27 cellular contexts compared by ENCODE assay signal in the genomic region with DNA sequence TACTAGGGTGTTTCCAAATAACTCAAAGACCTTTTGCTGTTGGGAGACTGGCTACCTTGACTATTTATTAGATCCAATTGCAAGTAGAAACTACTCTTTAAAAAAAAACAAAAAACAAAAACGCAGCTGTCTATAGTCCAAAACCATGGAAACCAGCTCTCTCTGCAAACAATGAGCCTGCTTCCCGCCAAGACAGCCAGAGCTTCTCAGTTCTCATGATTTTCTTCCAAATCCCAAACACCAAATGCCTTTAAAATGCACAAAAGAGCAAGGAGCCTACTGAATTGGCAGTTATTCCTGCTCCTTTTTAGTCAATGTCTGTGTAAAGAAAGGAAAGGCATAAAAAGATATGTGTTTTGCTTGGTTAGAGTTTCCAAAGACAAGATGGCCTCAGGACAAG.
A peak's percentile ranks its signal among the peaks of the same experiment; 100 is the strongest.
DNase-seq lines count a peak whose midpoint lies in the region; ATAC-seq, FAIRE-seq and TF ChIP-seq lines count a peak whose summit lies in the region.
"Had no signal": no experiment of that assay in that cellular context is flagged by ENCODE, and none has a peak within 500 bp of the region (broad histone marks: within the 10 kb centered on the region; RNA-seq: fewer than 3 reads in every experiment).

No MANE protein-coding gene starts in this region.

- no TSS peak for BruUV-seq in K562 (replicated peaks; lab: Mats Ljungman, UMichigan)
- no TSS peak for BruUV-seq in PC-3 (replicated peaks; lab: Mats Ljungman, UMichigan)

- in situ Hi-C loops in K562 (cut with MboI) = no loop called here

- 38% methylated on average over 2 of the region's 2 CpGs for WGBS in K562 (ENCODE audit: insufficient coverage, low coverage, missing lambda C conversion rate)

- H3K9me3 ChIP-seq in DND-41 (ENCODE audit: insufficient read depth, low read length, severe bottlenecking) = no peaks in the 10 kb centered on the region
- H3K9me3 ChIP-seq in K562 (replicated peaks; ENCODE audit: control insufficient read depth, insufficient read depth, low read depth, low read length) = 0 out of 2 replicates have a peak, but pooled peaks cover 1% of the 10 kb centered on the region
- H3K9me3 ChIP-seq in left ventricle myocardium inferior (replicated peaks) = peaks cover 2% of the 10 kb centered on the region
- peaks cover 3% of the 10 kb centered on the region for H3K9me3 ChIP-seq in neuron (ENCODE audit: low read length)
- H3K9me3 ChIP-seq in PC-3 (ENCODE audit: low read length) = no peaks in the 10 kb centered on the region
- H3K9me3 ChIP-seq in left lung = no peaks in the 10 kb centered on the region
- H3K9me3 ChIP-seq: A549, BE2C, stomach, tibial nerve had no signal

- H3K27me3 ChIP-seq in DND-41 (ENCODE audit: insufficient read depth, low read length, poor library complexity) (no peaks in the 10 kb centered on the region), K562 (ENCODE audit: control insufficient read depth in 2 of 2, insufficient read depth in 2 of 2, low read length in 2 of 2) (no peaks in the 10 kb centered on the region), left ventricle myocardium inferior (ENCODE audit: low read depth) (no peaks in the 10 kb centered on the region), neuron (ENCODE audit: insufficient read depth, low read length) (no peaks in the 10 kb centered on the region), PC-3 (ENCODE audit: low read length) (no peaks in the 10 kb centered on the region), left lung (no peaks in the 10 kb centered on the region)
- H3K27me3 ChIP-seq: BE2C, stomach, tibial nerve had no signal

- no peaks in the 10 kb centered on the region for H3K9me2 ChIP-seq in PC-3 (replicated peaks; ENCODE audit: low read length)

- no peak for FAIRE-seq in K562 (lab: Jason Lieb, UNC)
- FAIRE-seq: A549, astrocyte had no signal

- H3K27ac ChIP-seq in DND-41 (ENCODE audit: low read length) (no peak overlapping the region), K562 (ENCODE audit: extremely low read depth, low read depth, low read length) (no peak overlapping the region), left ventricle myocardium inferior (replicated peaks) (peak overlapping the region; percentile 47), PC-3 (ENCODE audit: low read length) (no peak overlapping the region), left lung (no peak overlapping the region)
- H3K27ac ChIP-seq: A549, stomach had no signal

- H3K4me2 ChIP-seq in DND-41 (ENCODE audit: insufficient read depth, low read length) (no peak overlapping the region), K562 (ENCODE audit: insufficient read depth, low read length) (no peak overlapping the region), PC-3 (ENCODE audit: low read length) (no peak overlapping the region)
- H3K4me2 ChIP-seq: A549, smooth muscle cell had no signal

- ATAC-seq in DND-41 (ENCODE audit: insufficient read depth, low read depth) (no peak), K562 (no peak), PC-3 (no peak), left lung (no peak)
- ATAC-seq: A549; activated CD4-positive, alpha-beta T cell treated with anti-CD3 and anti-CD28 coated beads for 36 hours had no signal

- H3K36me3 ChIP-seq in DND-41 (ENCODE audit: insufficient read depth, low read length) (no peaks in the 10 kb centered on the region), K562 (ENCODE audit: control insufficient read depth, insufficient read depth, low read length) (no peaks in the 10 kb centered on the region), left ventricle myocardium inferior (no peaks in the 10 kb centered on the region), neuron (ENCODE audit: insufficient read depth, low read length) (no peaks in the 10 kb centered on the region), PC-3 (ENCODE audit: low read depth, low read length) (no peaks in the 10 kb centered on the region), left lung (no peaks in the 10 kb centered on the region)
- H3K36me3 ChIP-seq: BE2C, stomach, tibial nerve had no signal

- H3K79me2 ChIP-seq in DND-41 (ENCODE audit: insufficient read depth, low read length) (no peaks in the 10 kb centered on the region), K562 (ENCODE audit: control insufficient read depth, insufficient read depth, low read length) (no peaks in the 10 kb centered on the region), PC-3 (ENCODE audit: low read length) (no peaks in the 10 kb centered on the region)

- intact Hi-C loops in K562 (cut with micrococcal nuclease) = no loop called here
- intact Hi-C loops in left ventricle myocardium inferior (cut with micrococcal nuclease) = no loop called here
- intact Hi-C loops in PC-3 (cut with micrococcal nuclease) = no loop called here
- intact Hi-C loops in left lung (cut with DNase I) = no loop called here

- CTCF ChIA-PET in K562 (lab: Yijun Ruan, JAX; ENCODE audit: low intra/inter-chr PET ratio) (no interaction called here), PC-3 (lab: Charles Lee) (no interaction called here)

- peak overlapping the region; percentile 62 for H2AFZ ChIP-seq in DND-41 (ENCODE audit: low read depth, low read length)
- peak overlapping the region; percentile 67 for H2AFZ ChIP-seq in K562 (ENCODE audit: low read depth, low read length)
- H2AFZ ChIP-seq in neuron (ENCODE audit: low read depth, low read length) = peak overlapping the region; percentile 66
- H2AFZ ChIP-seq in PC-3 (ENCODE audit: low read length) = no peak overlapping the region

- no peaks in the 10 kb centered on the region for H3K4me1 ChIP-seq in DND-41 (ENCODE audit: insufficient read depth, low read length)
- H3K4me1 ChIP-seq in K562 (replicated peaks in 1 of 2; ENCODE audit: control insufficient read depth in 2 of 2, insufficient read depth in 2 of 2, low read length in 2 of 2) = peaks cover 0 to 10% of the 10 kb centered on the region in 2 experiments; a peak in 4 of 5 replicates
- H3K4me1 ChIP-seq in left ventricle myocardium inferior = no peaks in the 10 kb centered on the region
- peaks cover 10% of the 10 kb centered on the region for H3K4me1 ChIP-seq in neuron (ENCODE audit: insufficient read depth, low read length)
- H3K4me1 ChIP-seq in PC-3 (ENCODE audit: insufficient read depth, low read length) = no peaks in the 10 kb centered on the region
- peaks cover 0 to 4% of the 10 kb centered on the region in 2 donors for H3K4me1 ChIP-seq in left lung
- H3K4me1 ChIP-seq: A549, BE2C, stomach had no signal

- H3K9ac ChIP-seq in DND-41 (ENCODE audit: low read depth, low read length) (no peak overlapping the region), K562 (ENCODE audit: insufficient read depth in 1 of 2, low read depth in 2 of 2, low read length in 2 of 2) (no peak overlapping the region), PC-3 (ENCODE audit: low read length) (no peak overlapping the region)

- no peak for TF ChIP-seq POLR2A in K562 (conservative IDR thresholded peaks at IDR 0.05)

- DNase-seq in DND-41 (no peak), K562 (ENCODE audit: extremely low read depth in 1 of 4, low spot score in 3 of 4) (no peak), left ventricle myocardium inferior (no peak), PC-3 (no peak), iPS-NIHi7 (ENCODE audit: extremely low spot score) (no peak), HCEC 1CT (no peak), left lung (no peak)
- DNase-seq: activated CD4-positive, alpha-beta T cell treated with anti-CD3 and anti-CD28 coated beads for 36 hours; activated CD8-positive, alpha-beta memory T cell treated with anti-CD3 and anti-CD28 coated beads for 24 hours; activated gamma-delta T cell; activated naive CD8-positive, alpha-beta T cell treated with anti-CD3 and anti-CD28 coated beads, Interleukin-2, amount 10 ng/mL, durations not matched to agents 7 days and 5 days; BE2C; CD8-positive, alpha-beta memory T cell; H9; kidney glomerular epithelial cell; MM.1S; NCI-H1436; NCI-H2107; OCI-M1; stimulated activated CD4-positive, alpha-beta T cell treated with anti-CD3 and anti-CD28 coated beads, Interleukin-1b, Interleukin-23, amount 100 ng/mL, for 48 hours; stimulated activated CD8-positive, alpha-beta memory T cell treated with anti-CD3 and anti-CD28 coated beads, Interleukin-4, amount 100 ng/mL, for 48 hours; stomach had no signal

- no peak for TF ChIP-seq RAD21 in K562 (CRISPR knock-in tag; conservative IDR thresholded peaks at IDR 0.05 in 1 of 2, IDR thresholded peaks at IDR 0.05 in 1 of 2)

- POLR2A ChIA-PET in K562 (lab: Yijun Ruan, JAX) = interaction anchor here (0.6 to 1.8 kb wide), 5 partner anchors 8 to 17 kb away, joined by 3 to 8 read pairs (median 4); no protein-coding TSS in a partner anchor
- POLR2A ChIA-PET in PC-3 (lab: Charles Lee; ENCODE audit: unreplicated experiment) = no interaction called here

- no peaks in the 10 kb centered on the region for H4K20me1 ChIP-seq in DND-41 (ENCODE audit: insufficient read depth, low read length)
- H4K20me1 ChIP-seq in K562 (replicated peaks; ENCODE audit: control insufficient read depth, insufficient read depth, low read length) = no peaks in the 10 kb centered on the region
- H4K20me1 ChIP-seq in PC-3 (ENCODE audit: low read length) = no peaks in the 10 kb centered on the region

- no peak for TF ChIP-seq EP300 in K562 (IDR thresholded peaks at IDR 0.05; ENCODE audit: low read length)

- H3K4me3 ChIP-seq in DND-41 (ENCODE audit: low read depth in 1 of 2, low read length in 2 of 2) (no peak overlapping the region), K562 (no peak overlapping the region), left ventricle myocardium inferior (no peak overlapping the region), neuron (ENCODE audit: low read length) (no peak overlapping the region), PC-3 (ENCODE audit: low read length) (no peak overlapping the region), left lung (no peak overlapping the region)
- H3K4me3 ChIP-seq: A549, smooth muscle cell, stomach, tibial nerve had no signal

- TF ChIP-seq CTCF in DND-41 (IDR thresholded peaks at IDR 0.05; ENCODE audit: borderline replicate concordance, extremely low read depth, low read length, poor library complexity, severe bottlenecking) = no peak
- no peak for TF ChIP-seq CTCF in K562 (IDR thresholded peaks at IDR 0.05 in 2 of 3, conservative IDR thresholded peaks at IDR 0.05 in 1 of 3; ENCODE audit: insufficient read depth in 2 of 3, low read depth in 1 of 3, low read length in 3 of 3)
- no peak for TF ChIP-seq CTCF in left ventricle myocardium inferior (IDR thresholded peaks at IDR 0.05; ENCODE audit: borderline replicate concordance)
- TF ChIP-seq CTCF in PC-3 (conservative IDR thresholded peaks at IDR 0.05; ENCODE audit: low read depth, low read length) = no peak
- no peak for TF ChIP-seq CTCF in left lung (IDR thresholded peaks at IDR 0.05)

- H3K9me1 ChIP-seq in K562 (ENCODE audit: control insufficient read depth, insufficient read depth, low read length) = no peaks in the 10 kb centered on the region

- H3F3A ChIP-seq in PC-3 (ENCODE audit: low read length, unreplicated experiment) = no peaks in the 10 kb centered on the region
